ENCODE assay signal across 14 cellular contexts in the genomic region with DNA sequence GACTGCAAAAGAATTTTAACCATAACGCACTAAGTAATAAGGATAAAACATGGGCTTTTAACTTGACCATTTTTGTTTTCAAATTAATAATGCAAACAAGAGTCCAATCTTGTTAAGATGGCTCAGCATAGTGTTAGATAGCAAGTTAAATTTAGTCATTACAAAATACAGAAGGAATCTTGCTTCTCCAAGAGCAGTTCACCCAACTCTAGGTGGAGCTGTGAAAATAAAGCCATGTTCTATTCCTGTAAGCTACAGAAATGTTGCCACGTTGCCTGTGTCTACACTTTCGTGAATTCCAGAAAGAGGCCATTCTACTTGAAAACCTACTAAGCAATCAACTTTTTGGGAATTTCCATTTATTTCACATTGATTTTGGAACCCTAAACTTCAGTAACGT.
DNase-seq lines count a peak whose midpoint lies in the region; ATAC-seq, FAIRE-seq and TF ChIP-seq lines count a peak whose summit lies in the region.
"Had no signal": no experiment of that assay in that cellular context is flagged by ENCODE, and none has a peak within 500 bp of the region (broad histone marks: within the 10 kb centered on the region; RNA-seq: fewer than 3 reads in every experiment).

No MANE protein-coding gene starts in this region.

- no peak for TF ChIP-seq POLR2A in sigmoid colon (IDR thresholded peaks at IDR 0.05)

- H3K4me3 ChIP-seq in choroid plexus epithelial cell (ENCODE audit: low read depth, low read length), result no peak overlapping the region
- H3K4me3 ChIP-seq in hepatocyte, result no peak overlapping the region
- no peak overlapping the region for H3K4me3 ChIP-seq in sigmoid colon
- H3K4me3 ChIP-seq in kidney (ENCODE audit: low read length in 2 of 2), result no peak overlapping the region

- FAIRE-seq in kidney (lab: Jason Lieb, UNC), result no peak

- peak; percentile 77 for ATAC-seq in Right ventricle myocardium inferior

- H3K27ac ChIP-seq in hepatocyte (no peak overlapping the region), sigmoid colon (no peak overlapping the region), kidney (ENCODE audit: low read depth in 2 of 2, low read length in 2 of 2) (no peak overlapping the region)

- intact Hi-C loops in Right ventricle myocardium inferior (cut with DNase I) (no loop called here), cardiac septum (cut with DNase I) (no loop called here), sigmoid colon (cut with DNase I) (no loop called here), kidney (cut with DNase I) (no loop called here)

- DNase-seq in Right ventricle myocardium inferior (ENCODE audit: missing footprints) (no peak), cardiac septum (ENCODE audit: low spot score) (no peak), choroid plexus epithelial cell (ENCODE audit: low read depth) (peak; percentile 1), hepatocyte (ENCODE audit: low spot score) (no peak), sigmoid colon (no peak), kidney (no peak), A172 (ENCODE audit: low spot score) (no peak), hepatic stellate cell (ENCODE audit: low spot score) (no peak)
- DNase-seq: activated gamma-delta T cell, Caco-2, cerebellar nuclear complex, erythroblast, NCI-H510A, occipital lobe had no signal

- H3K79me2 ChIP-seq in hepatocyte, result no peaks in the 10 kb centered on the region

- no peak overlapping the region for H2AFZ ChIP-seq in hepatocyte

- H3K4me1 ChIP-seq in hepatocyte (ENCODE audit: insufficient read depth) (no peaks in the 10 kb centered on the region), sigmoid colon (peaks cover 0 to 10% (median 0%) of the 10 kb centered on the region in 4 donors), kidney (ENCODE audit: control insufficient read depth in 1 of 2, insufficient read depth in 1 of 2, low read depth in 1 of 2, low read length in 2 of 2) (no peaks in the 10 kb centered on the region)
- H3K4me1 ChIP-seq: Caco-2 had no signal

- TF ChIP-seq EP300 in sigmoid colon (IDR thresholded peaks at IDR 0.05), result no peak

- H3K36me3 ChIP-seq in hepatocyte (replicated peaks; ENCODE audit: insufficient read depth, low read depth) (no peaks in the 10 kb centered on the region), sigmoid colon (peaks cover 0 to 4% (median 0%) of the 10 kb centered on the region in 4 donors), kidney (ENCODE audit: control insufficient read depth in 1 of 2, insufficient read depth in 2 of 2, low read length in 2 of 2) (peaks cover 0 to 3% of the 10 kb centered on the region in 2 donors)

- no peak overlapping the region for H3K4me2 ChIP-seq in hepatocyte

- no peak for TF ChIP-seq CTCF in choroid plexus epithelial cell (conservative IDR thresholded peaks at IDR 0.05; ENCODE audit: low read depth, low read length)
- TF ChIP-seq CTCF in hepatocyte (IDR thresholded peaks at IDR 0.05; ENCODE audit: poor library complexity), result peak; percentile 6
- TF ChIP-seq CTCF in sigmoid colon (IDR thresholded peaks at IDR 0.05), result no peak
- no peak for TF ChIP-seq CTCF in kidney (IDR thresholded peaks at IDR 0.05; ENCODE audit: borderline replicate concordance, extremely low read depth, insufficient read depth)

- no peak overlapping the region for H3K9ac ChIP-seq in kidney (ENCODE audit: low read length in 2 of 2)

- H3K9me3 ChIP-seq in hepatocyte (ENCODE audit: low read depth) (peaks cover 6% of the 10 kb centered on the region), sigmoid colon (peaks cover 0 to 10% (median 6%) of the 10 kb centered on the region in 4 donors), kidney (ENCODE audit: control insufficient read depth in 1 of 2, low read length in 2 of 2) (peaks cover 4 to 8% of the 10 kb centered on the region in 2 donors)

- 83% methylated on average over 4 of the region's 4 CpGs for WGBS in hepatocyte (ENCODE audit: low lambda C conversion rate, missing lambda C conversion rate)
- 68 to 76% methylated on average over 4 of the region's 4 CpGs for WGBS in sigmoid colon, 2 donors

- H3K9me2 ChIP-seq in hepatocyte (replicated peaks; ENCODE audit: insufficient read depth), result no peaks in the 10 kb centered on the region

- no peaks in the 10 kb centered on the region for H4K20me1 ChIP-seq in hepatocyte (ENCODE audit: insufficient read depth, poor library complexity, severe bottlenecking)

- no peaks in the 10 kb centered on the region for H3K27me3 ChIP-seq in hepatocyte
- H3K27me3 ChIP-seq in sigmoid colon, result no peaks in the 10 kb centered on the region
